Comparison of ENCODE assay signal across 15 cellular contexts in genomic region chr11:93559681-93560080, GRCh38. TPM values are rescaled to one million over a fixed set of nuclear protein-coding genes. Genes with fewer than 3 reads are reported as not detected.
A peak's percentile ranks its signal among the peaks of the same experiment; 100 is the strongest.
DNase-seq lines count a peak whose midpoint lies in the region; ATAC-seq and TF ChIP-seq lines count a peak whose summit lies in the region.
"Had no signal": no experiment of that assay in that cellular context is flagged by ENCODE, and none has a peak within 500 bp of the region (broad histone marks: within the 10 kb centered on the region; RNA-seq: fewer than 3 reads in every experiment).

No MANE protein-coding gene starts in this region.

- intact Hi-C loops in left cardiac atrium (cut with DNase I) = no loop called here

- peak; percentile 12 for DNase-seq in DMS53 (lab: John Stamatoyannopoulos, UW)
- no peak for DNase-seq in DMS53 treated with DMSO at 0.1 percent for 48 hours (lab: John Stamatoyannopoulos, UW; ENCODE audit: unreplicated experiment)
- peak; percentile 5 for DNase-seq in M059J (ENCODE audit: low read depth)
- DNase-seq in WTC11 (ENCODE audit: low spot score) = no peak
- DNase-seq in left lobe of liver (ENCODE audit: low spot score) = peak; percentile 50
- DNase-seq in left cardiac atrium = no peak
- DNase-seq in stimulated activated naive B cell treated with anti-CD40 and anti-IgM and Interleukin-4, amounts not matched to agents 10 μg/mL and 1 μg/mL and 100 μg/mL, for 72 hours = no peak
- DNase-seq in mesothelial cell of epicardium (ENCODE audit: low spot score in 2 of 2, unreplicated experiment in 2 of 2) = no peak
- DNase-seq: CD8-positive, alpha-beta memory T cell; DMS 273 treated with DMSO at 0.1 percent for 48 hours; DND-41; H9 had no signal

- H3K4me3 Mint-ChIP-seq in WTC11 = no peak overlapping the region
- H3K4me3 Mint-ChIP-seq in stimulated activated naive B cell treated with anti-CD40 and anti-IgM and Interleukin-4, amounts not matched to agents 10 μg/mL and 1 μg/mL and 100 μg/mL, for 72 hours = no peak overlapping the region
- no peak overlapping the region for H3K4me3 Mint-ChIP-seq in mesothelial cell of epicardium
- H3K4me3 Mint-ChIP-seq: B cell; CD4-positive, CD25-positive, alpha-beta regulatory T cell; H9 had no signal

- H3K36me3 Mint-ChIP-seq in WTC11 = no peaks in the 10 kb centered on the region
- no peaks in the 10 kb centered on the region for H3K36me3 Mint-ChIP-seq in stimulated activated naive B cell treated with anti-CD40 and anti-IgM and Interleukin-4, amounts not matched to agents 10 μg/mL and 1 μg/mL and 100 μg/mL, for 72 hours
- no peaks in the 10 kb centered on the region for H3K36me3 Mint-ChIP-seq in mesothelial cell of epicardium
- H3K36me3 Mint-ChIP-seq: CD4-positive, CD25-positive, alpha-beta regulatory T cell; CD8-positive, alpha-beta memory T cell had no signal

- no peak for ATAC-seq in WTC11
- peak; percentile 94 for ATAC-seq in left lobe of liver
- no peak for ATAC-seq in left cardiac atrium
- no peak for ATAC-seq in stimulated activated naive B cell treated with anti-CD40 and anti-IgM and Interleukin-4, amounts not matched to agents 10 μg/mL and 1 μg/mL and 100 μg/mL, for 72 hours (replicated peaks)
- ATAC-seq: HCT116 had no signal

- no peaks in the 10 kb centered on the region for H3K9me3 Mint-ChIP-seq in WTC11
- H3K9me3 Mint-ChIP-seq in stimulated activated naive B cell treated with anti-CD40 and anti-IgM and Interleukin-4, amounts not matched to agents 10 μg/mL and 1 μg/mL and 100 μg/mL, for 72 hours = no peaks in the 10 kb centered on the region
- no peaks in the 10 kb centered on the region for H3K9me3 Mint-ChIP-seq in mesothelial cell of epicardium
- H3K9me3 Mint-ChIP-seq: CD8-positive, alpha-beta memory T cell; H9 had no signal

- H3K27ac Mint-ChIP-seq in WTC11 (0 out of 2 replicates have a peak overlapping the region, but pooled peaks have one; percentile 33), mesothelial cell of epicardium (no peak overlapping the region)
- no peak overlapping the region for H3K27ac Mint-ChIP-seq in stimulated activated naive B cell treated with anti-CD40 and anti-IgM and Interleukin-4, amounts not matched to agents 10 μg/mL and 1 μg/mL and 100 μg/mL, for 72 hours
- H3K27ac Mint-ChIP-seq: B cell; CD4-positive, CD25-positive, alpha-beta regulatory T cell; CD8-positive, alpha-beta memory T cell; H9 had no signal

- CTCF ChIA-PET in WTC11 (lab: Charles Lee) = no interaction called here

- H3K4me1 Mint-ChIP-seq in WTC11 (peaks cover 18% of the 10 kb centered on the region), mesothelial cell of epicardium (peaks cover 3% of the 10 kb centered on the region)
- H3K4me1 Mint-ChIP-seq in stimulated activated naive B cell treated with anti-CD40 and anti-IgM and Interleukin-4, amounts not matched to agents 10 μg/mL and 1 μg/mL and 100 μg/mL, for 72 hours = no peaks in the 10 kb centered on the region
- H3K4me1 Mint-ChIP-seq: B cell had no signal

- POLR2A ChIA-PET in WTC11 (lab: Charles Lee) = no interaction called here

- TF ChIP-seq CTCF in WTC11 (IDR thresholded peaks at IDR 0.05) (no peak), mesothelial cell of epicardium (IDR thresholded peaks at IDR 0.05; ENCODE audit: unreplicated experiment) (no peak)

- no peaks in the 10 kb centered on the region for H3K27me3 Mint-ChIP-seq in WTC11 (ENCODE audit: low read depth)
- peaks cover 23 to 31% of the 10 kb centered on the region in 2 donors for H3K27me3 Mint-ChIP-seq in stimulated activated naive B cell treated with anti-CD40 and anti-IgM and Interleukin-4, amounts not matched to agents 10 μg/mL and 1 μg/mL and 100 μg/mL, for 72 hours
- H3K27me3 Mint-ChIP-seq in mesothelial cell of epicardium (ENCODE audit: low read depth) = peaks cover 26% of the 10 kb centered on the region

TF ChIP-seq in WTC11, 78 proteins besides CTCF, POLR2A, EP300 and RAD21:
- TF ChIP-seq ATF6 (CRISPR knock-in tag; IDR thresholded peaks at IDR 0.05) (no peak), MXD4 (CRISPR knock-in tag; IDR thresholded peaks at IDR 0.05; ENCODE audit: borderline replicate concordance) (no peak), GABPB1 (CRISPR knock-in tag; IDR thresholded peaks at IDR 0.05) (no peak), CREM (CRISPR knock-in tag; IDR thresholded peaks at IDR 0.05) (no peak), PRDM15 (CRISPR knock-in tag; IDR thresholded peaks at IDR 0.05) (no peak), TEAD1 (CRISPR knock-in tag; IDR thresholded peaks at IDR 0.05) (no peak), ZNF416 (CRISPR knock-in tag; IDR thresholded peaks at IDR 0.05) (no peak), NR1H2 (CRISPR knock-in tag; IDR thresholded peaks at IDR 0.05) (no peak), HMGA2 (CRISPR knock-in tag; IDR thresholded peaks at IDR 0.05) (no peak), SMAD3 (CRISPR knock-in tag; IDR thresholded peaks at IDR 0.05; ENCODE audit: borderline replicate concordance) (no peak), MAX (CRISPR knock-in tag; IDR thresholded peaks at IDR 0.05) (no peak)

RNA-seq across cellular contexts. Expression of gene SMCO4, which starts 16.5 kb away (rescaled TPM):
- total RNA-seq in M059J (2014; rRNA removed; shearing (Covaris generic)) = 33.0 and 46.2 TPM in 2 replicates
- 42.3 to 50.1 TPM (median 42.9 TPM) in 3 replicates for total RNA-seq in WTC11 (2021)
- 48.7 TPM for total RNA-seq in left lobe of liver
- total RNA-seq in left cardiac atrium = 10 to 100 TPM; 35.9 to 40.7 TPM
- total RNA-seq in mesothelial cell of epicardium = 6.8 to 8.4 TPM (median 6.8 TPM) in 3 replicates

Comparison
In these comparisons a context has a peak if more than half of its experiments do, and no peak if none do; other contexts are left out.
1. DNase-seq: peak in DMS53 (single experiment), M059J (single experiment) and left lobe of liver (single experiment); none in DMS53 treated with DMSO at 0.1 percent for 48 hours (single experiment), WTC11 (single experiment), left cardiac atrium (single experiment), stimulated activated naive B cell treated with anti-CD40 and anti-IgM and Interleukin-4, amounts not matched to agents 10 μg/mL and 1 μg/mL and 100 μg/mL, for 72 hours (single experiment) and mesothelial cell of epicardium (0 of 2).